In genomic region chr14:57870686-57871457, GRCh38 we compare ENCODE assay signal across 15 cellular contexts. TPM values are rescaled to one million over a fixed set of nuclear protein-coding genes. Genes with fewer than 3 reads are reported as not detected.
DNase-seq lines count a peak whose midpoint lies in the region; ATAC-seq and TF ChIP-seq lines count a peak whose summit lies in the region.
"Had no signal": no experiment of that assay in that cellular context is flagged by ENCODE, and none has a peak within 500 bp of the region (broad histone marks: within the 10 kb centered on the region; RNA-seq: fewer than 3 reads in every experiment).

No MANE protein-coding gene starts in this region.

- H3K27ac ChIP-seq in upper lobe of left lung: no peak overlapping the region
- no peak overlapping the region for H3K27ac ChIP-seq in coronary artery
- H3K27ac ChIP-seq: C4-2B, SK-N-MC had no signal

- peaks cover 3% of the 10 kb centered on the region for H3K27me3 Mint-ChIP-seq in glutamatergic neuron (ENCODE audit: unreplicated experiment)

- TF ChIP-seq EP300 in upper lobe of left lung (IDR thresholded peaks at IDR 0.05): no peak

- H3K27me3 ChIP-seq in upper lobe of left lung: peaks cover 0 to 5% (median 1%) of the 10 kb centered on the region in 4 donors

- TF ChIP-seq POLR2A in upper lobe of left lung (IDR thresholded peaks at IDR 0.05): no peak

- H3K36me3 ChIP-seq in upper lobe of left lung: no peaks in the 10 kb centered on the region

- H3K4me3 ChIP-seq in upper lobe of left lung (no peak overlapping the region), coronary artery (no peak overlapping the region)
- H3K4me3 ChIP-seq: SK-N-MC had no signal

- H3K4me1 ChIP-seq in upper lobe of left lung: peaks cover 0 to 2% (median 1%) of the 10 kb centered on the region in 4 donors
- H3K4me1 ChIP-seq: Caco-2 had no signal

- H3K36me3 Mint-ChIP-seq in glutamatergic neuron (ENCODE audit: unreplicated experiment): no peaks in the 10 kb centered on the region

- H3K9me3 ChIP-seq in upper lobe of left lung: no peaks in the 10 kb centered on the region
- H3K9me3 ChIP-seq: Caco-2 had no signal

- H3K27ac Mint-ChIP-seq in glutamatergic neuron (ENCODE audit: unreplicated experiment): no peak overlapping the region

- H3K9me3 Mint-ChIP-seq in glutamatergic neuron (ENCODE audit: unreplicated experiment): no peaks in the 10 kb centered on the region

- TF ChIP-seq CTCF in glutamatergic neuron (IDR thresholded peaks at IDR 0.05; ENCODE audit: partially characterized antibody, unreplicated experiment): no peak
- TF ChIP-seq CTCF in upper lobe of left lung (IDR thresholded peaks at IDR 0.05): no peak
- no peak for TF ChIP-seq CTCF in coronary artery (IDR thresholded peaks at IDR 0.05)

- no peaks in the 10 kb centered on the region for H3K4me1 Mint-ChIP-seq in glutamatergic neuron (ENCODE audit: low read depth, unreplicated experiment)

- ATAC-seq in upper lobe of left lung (ENCODE audit: low FRiP score in 2 of 2) (peak; percentile 19 to 27), GM18502 (IDR thresholded peaks at IDR 0.05; ENCODE audit: poor library complexity, unreplicated experiment) (no peak)
- ATAC-seq: Right ventricle myocardium inferior had no signal

- H3K4me3 Mint-ChIP-seq in glutamatergic neuron (ENCODE audit: unreplicated experiment): no peak overlapping the region

- DNase-seq in NCI-H82 (lab: John Stamatoyannopoulos, UW) (peak; percentile 79), NCI-H82 treated with DMSO at 0.1 percent for 48 hours (lab: John Stamatoyannopoulos, UW; ENCODE audit: unreplicated experiment) (no peak), NCI-H526 treated with DMSO at 0.1 percent for 48 hours (lab: John Stamatoyannopoulos, UW) (peak; percentile 46), glutamatergic neuron (peak; percentile 18), upper lobe of left lung (no peak), UCSD-AML1 (lab: John Stamatoyannopoulos, UW; ENCODE audit: unreplicated experiment) (no peak), coronary artery (ENCODE audit: low spot score) (no peak)
- DNase-seq: 8988T, NCI-H2029 treated with DMSO at 0.1 percent for 48 hours had no signal

- 44 to 46% methylated on average over 3 of the region's 3 CpGs for WGBS in upper lobe of left lung, 2 donors

RNA-seq across cellular contexts. Expression of gene SLC35F4, which starts 5.0 kb away (rescaled TPM):
- total RNA-seq in glutamatergic neuron (ENCODE audit: unreplicated experiment) (not detected), upper lobe of left lung (not detected)
- total RNA-seq: Caco-2, PC-3, Right ventricle myocardium inferior had no signal

Comparison
In these comparisons a context has a peak if more than half of its experiments do, and no peak if none do; other contexts are left out.
1. DNase-seq: peak in NCI-H82 (single experiment), NCI-H526 treated with DMSO at 0.1 percent for 48 hours (single experiment) and glutamatergic neuron (single experiment); none in NCI-H82 treated with DMSO at 0.1 percent for 48 hours (single experiment), upper lobe of left lung (0 of 2), UCSD-AML1 (single experiment) and coronary artery (single experiment).